Comparison of ENCODE assay signal across 11 cellular contexts in the genomic region with DNA sequence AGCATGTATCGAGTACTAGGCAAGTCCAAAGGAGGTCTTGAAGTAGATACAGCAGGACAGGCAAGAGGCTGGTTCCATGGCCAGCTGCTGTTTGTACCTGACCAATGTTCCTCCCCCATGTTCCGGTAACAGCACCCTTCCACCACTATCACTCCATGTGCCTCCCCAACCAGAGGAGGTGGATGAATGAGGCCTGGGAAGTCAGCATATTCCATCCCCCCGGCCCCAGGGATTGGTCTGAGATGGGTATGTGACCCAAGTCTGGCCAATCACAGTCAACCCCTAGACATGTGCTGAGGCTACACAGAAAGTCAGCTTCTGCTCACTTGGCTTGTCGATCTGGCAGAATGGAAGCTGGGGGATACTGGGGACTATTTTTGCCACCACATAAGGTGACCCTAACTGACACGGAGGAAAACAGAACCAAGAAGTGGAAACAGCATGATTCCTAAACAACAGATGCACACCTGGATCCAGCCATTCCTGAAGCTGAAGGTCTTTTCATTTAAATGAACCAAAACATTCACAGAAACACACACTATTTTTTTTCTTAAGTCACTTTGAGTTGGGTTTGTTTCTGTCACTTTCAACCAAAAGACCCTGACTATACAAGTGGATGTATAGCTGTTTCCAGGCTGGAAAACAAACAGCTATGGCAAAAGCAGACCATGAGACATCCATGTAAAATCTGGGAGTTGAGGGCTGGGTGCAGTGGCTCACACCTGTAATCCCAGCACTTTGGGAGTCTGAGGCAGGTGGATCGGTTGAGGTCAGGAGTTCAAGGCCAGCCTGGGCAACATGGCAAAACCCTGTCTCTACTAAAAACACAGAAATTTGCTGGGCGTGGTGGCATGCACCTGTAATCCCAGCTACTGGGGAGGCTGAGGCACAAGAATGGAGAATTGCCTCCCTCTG.
A peak's percentile ranks its signal among the peaks of the same experiment; 100 is the strongest.
DNase-seq lines count a peak whose midpoint lies in the region; ATAC-seq and TF ChIP-seq lines count a peak whose summit lies in the region.
"Had no signal": no experiment of that assay in that cellular context is flagged by ENCODE, and none has a peak within 500 bp of the region (broad histone marks: within the 10 kb centered on the region; RNA-seq: fewer than 3 reads in every experiment).

No MANE protein-coding gene starts in this region.

- H3K4me1 ChIP-seq in BLaER1 treated with 17β-estradiol and CSF1 and Interleukin-3, amounts not matched to agents 10 nM and 100 nM, result peaks cover 15 to 86% (median 51%) of the 10 kb centered on the region in 10 experiments; a peak in 18 of 20 replicates
- H3K4me1 ChIP-seq in mucosa of rectum (ENCODE audit: control insufficient read depth in 2 of 2, insufficient read depth in 2 of 2, low read length in 2 of 2), result peaks cover 3 to 15% of the 10 kb centered on the region in 2 donors

- peak overlapping the region; percentile 93 for H3K27ac Mint-ChIP-seq in MCF 10A (ENCODE audit: low read depth, unreplicated experiment)

- no peak for ATAC-seq in SK-N-SH treated with all-trans-retinoic acid at 6 μM for 48 hours

- no peaks in the 10 kb centered on the region for H3K27me3 Mint-ChIP-seq in MCF 10A (ENCODE audit: insufficient read depth, unreplicated experiment)

- H3K27me3 ChIP-seq in BLaER1 treated with 17β-estradiol and CSF1 and Interleukin-3, amounts not matched to agents 10 nM and 100 nM, result no peaks in the 10 kb centered on the region
- H3K27me3 ChIP-seq in mucosa of rectum (ENCODE audit: control insufficient read depth in 2 of 2, insufficient read depth in 2 of 2, low read length in 2 of 2), result no peaks in the 10 kb centered on the region

- intact Hi-C loops in MCF 10A (cut with micrococcal nuclease), result no loop called here

- H3K4me1 Mint-ChIP-seq in MCF 10A (ENCODE audit: insufficient read depth, unreplicated experiment), result peaks cover 27% of the 10 kb centered on the region
- H3K4me1 Mint-ChIP-seq: naive B cell had no signal

- CTCF ChIA-PET in MCF 10A (lab: Yijun Ruan, JAX), result interaction anchor here (0.5 to 1.3 kb wide), 5 partner anchors 15 to 309 kb away, joined by 3 to 6 read pairs (median 3); no protein-coding TSS in a partner anchor

- H3K36me3 ChIP-seq in BLaER1 treated with 17β-estradiol and CSF1 and Interleukin-3, amounts not matched to agents 10 nM and 100 nM, result no peaks in the 10 kb centered on the region
- no peaks in the 10 kb centered on the region for H3K36me3 ChIP-seq in mucosa of rectum (ENCODE audit: control insufficient read depth in 2 of 2, insufficient read depth in 2 of 2, low read length in 2 of 2)

- TSS peak; percentile 76 for BruUV-seq in MCF 10A (replicated peaks; lab: Mats Ljungman, UMichigan)

- no peak for TF ChIP-seq CTCF in MCF 10A (IDR thresholded peaks at IDR 0.05; ENCODE audit: unreplicated experiment)

- no peaks in the 10 kb centered on the region for H3K9me3 Mint-ChIP-seq in MCF 10A (ENCODE audit: unreplicated experiment)

- peak overlapping the region in 7 of 11 experiments; percentile 42 to 79 (median 66); a peak in 13 of 22 replicates for H3K4me2 ChIP-seq in BLaER1 treated with 17β-estradiol and CSF1 and Interleukin-3, amounts not matched to agents 10 nM and 100 nM

- POLR2A ChIA-PET in MCF 10A (lab: Yijun Ruan, JAX), result interaction anchor here (0.5 to 2.5 kb wide), 25 partner anchors 19 to 1121 kb away, joined by 3 to 8 read pairs (median 4); a partner anchor contains a TSS

- no peaks in the 10 kb centered on the region for H3K9me3 ChIP-seq in BLaER1 treated with 17β-estradiol and CSF1 and Interleukin-3, amounts not matched to agents 10 nM and 100 nM (replicated peaks in 1 of 11)
- H3K9me3 ChIP-seq in mucosa of rectum (ENCODE audit: control insufficient read depth in 2 of 2, low read length in 2 of 2), result no peaks in the 10 kb centered on the region

- no peak overlapping the region; a peak in 2 of 22 replicates for H3K9ac ChIP-seq in BLaER1 treated with 17β-estradiol and CSF1 and Interleukin-3, amounts not matched to agents 10 nM and 100 nM
- no peak overlapping the region for H3K9ac ChIP-seq in mucosa of rectum (ENCODE audit: low read depth in 1 of 2, low read length in 2 of 2)

- H3K4me3 Mint-ChIP-seq in MCF 10A (ENCODE audit: unreplicated experiment), result peak overlapping the region; percentile 43
- H3K4me3 Mint-ChIP-seq: naive B cell had no signal

- no peak overlapping the region for H3K4me3 ChIP-seq in BLaER1 treated with 17β-estradiol and CSF1 and Interleukin-3, amounts not matched to agents 10 nM and 100 nM
- no peak overlapping the region for H3K4me3 ChIP-seq in mucosa of rectum (ENCODE audit: low read length in 2 of 2)

- H4K20me1 ChIP-seq in BLaER1 treated with 17β-estradiol and CSF1 and Interleukin-3, amounts not matched to agents 10 nM and 100 nM, result no peaks in the 10 kb centered on the region

- DNase-seq in HT1080 (ENCODE audit: low read depth) (peak; percentile 85), MCF 10A (ENCODE audit: unreplicated experiment) (peak; percentile 85), NCI-H2196 (lab: John Stamatoyannopoulos, UW; ENCODE audit: unreplicated experiment) (no peak), NCI-H2227 (lab: John Stamatoyannopoulos, UW; ENCODE audit: unreplicated experiment) (no peak), NK-92 (lab: John Stamatoyannopoulos, UW; ENCODE audit: unreplicated experiment) (no peak)
- DNase-seq: naive B cell, NCI-H1048, NCI-H2227 treated with DMSO at 0.1 percent for 48 hours had no signal

- peaks cover 13% of the 10 kb centered on the region for H3K36me3 Mint-ChIP-seq in MCF 10A (ENCODE audit: insufficient read depth, unreplicated experiment)
- H3K36me3 Mint-ChIP-seq: naive B cell had no signal

- peak overlapping the region in 3 of 11 experiments; percentile 57 to 76 (median 60); a peak in 4 of 22 replicates for H3K27ac ChIP-seq in BLaER1 treated with 17β-estradiol and CSF1 and Interleukin-3, amounts not matched to agents 10 nM and 100 nM
- peak overlapping the region; percentile 56 to 65 for H3K27ac ChIP-seq in mucosa of rectum (ENCODE audit: low read depth in 2 of 2, low read length in 2 of 2)

TF ChIP-seq in SK-N-SH treated with all-trans-retinoic acid at 6 μM for 48 hours, 23 proteins besides CTCF, POLR2A, EP300 and RAD21 (continues in another document):
- TF ChIP-seq PPARA (CRISPR knock-in tag; IDR thresholded peaks at IDR 0.05; ENCODE audit: borderline replicate concordance), result no peak
- TF ChIP-seq, protein P1, sequence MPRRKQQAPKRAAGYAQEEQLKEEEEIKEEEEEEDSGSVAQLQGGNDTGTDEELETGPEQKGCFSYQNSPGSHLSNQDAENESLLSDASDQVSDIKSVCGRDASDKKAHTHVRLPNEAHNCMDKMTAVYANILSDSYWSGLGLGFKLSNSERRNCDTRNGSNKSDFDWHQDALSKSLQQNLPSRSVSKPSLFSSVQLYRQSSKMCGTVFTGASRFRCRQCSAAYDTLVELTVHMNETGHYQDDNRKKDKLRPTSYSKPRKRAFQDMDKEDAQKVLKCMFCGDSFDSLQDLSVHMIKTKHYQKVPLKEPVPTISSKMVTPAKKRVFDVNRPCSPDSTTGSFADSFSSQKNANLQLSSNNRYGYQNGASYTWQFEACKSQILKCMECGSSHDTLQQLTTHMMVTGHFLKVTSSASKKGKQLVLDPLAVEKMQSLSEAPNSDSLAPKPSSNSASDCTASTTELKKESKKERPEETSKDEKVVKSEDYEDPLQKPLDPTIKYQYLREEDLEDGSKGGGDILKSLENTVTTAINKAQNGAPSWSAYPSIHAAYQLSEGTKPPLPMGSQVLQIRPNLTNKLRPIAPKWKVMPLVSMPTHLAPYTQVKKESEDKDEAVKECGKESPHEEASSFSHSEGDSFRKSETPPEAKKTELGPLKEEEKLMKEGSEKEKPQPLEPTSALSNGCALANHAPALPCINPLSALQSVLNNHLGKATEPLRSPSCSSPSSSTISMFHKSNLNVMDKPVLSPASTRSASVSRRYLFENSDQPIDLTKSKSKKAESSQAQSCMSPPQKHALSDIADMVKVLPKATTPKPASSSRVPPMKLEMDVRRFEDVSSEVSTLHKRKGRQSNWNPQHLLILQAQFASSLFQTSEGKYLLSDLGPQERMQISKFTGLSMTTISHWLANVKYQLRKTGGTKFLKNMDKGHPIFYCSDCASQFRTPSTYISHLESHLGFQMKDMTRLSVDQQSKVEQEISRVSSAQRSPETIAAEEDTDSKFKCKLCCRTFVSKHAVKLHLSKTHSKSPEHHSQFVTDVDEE (CRISPR knock-in tag; IDR thresholded peaks at IDR 0.05), result no peak
- TF ChIP-seq GLIS3 (CRISPR knock-in tag; IDR thresholded peaks at IDR 0.05), result no peak
- no peak for TF ChIP-seq ZFP3 (CRISPR knock-in tag; IDR thresholded peaks at IDR 0.05)
- TF ChIP-seq SNAI2 (CRISPR knock-in tag; IDR thresholded peaks at IDR 0.05), result no peak
- TF ChIP-seq OSR1 (CRISPR knock-in tag; IDR thresholded peaks at IDR 0.05), result no peak
- no peak for TF ChIP-seq ZNF70 (CRISPR knock-in tag; IDR thresholded peaks at IDR 0.05)
- TF ChIP-seq, protein P2, sequence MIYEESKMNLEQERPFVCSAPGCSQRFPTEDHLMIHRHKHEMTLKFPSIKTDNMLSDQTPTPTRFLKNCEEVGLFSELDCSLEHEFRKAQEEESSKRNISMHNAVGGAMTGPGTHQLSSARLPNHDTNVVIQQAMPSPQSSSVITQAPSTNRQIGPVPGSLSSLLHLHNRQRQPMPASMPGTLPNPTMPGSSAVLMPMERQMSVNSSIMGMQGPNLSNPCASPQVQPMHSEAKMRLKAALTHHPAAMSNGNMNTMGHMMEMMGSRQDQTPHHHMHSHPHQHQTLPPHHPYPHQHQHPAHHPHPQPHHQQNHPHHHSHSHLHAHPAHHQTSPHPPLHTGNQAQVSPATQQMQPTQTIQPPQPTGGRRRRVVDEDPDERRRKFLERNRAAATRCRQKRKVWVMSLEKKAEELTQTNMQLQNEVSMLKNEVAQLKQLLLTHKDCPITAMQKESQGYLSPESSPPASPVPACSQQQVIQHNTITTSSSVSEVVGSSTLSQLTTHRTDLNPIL (CRISPR knock-in tag; IDR thresholded peaks at IDR 0.05; ENCODE audit: low read depth), result no peak
- no peak for TF ChIP-seq ZNF565 (CRISPR knock-in tag; conservative IDR thresholded peaks at IDR 0.05; ENCODE audit: low read depth)
- TF ChIP-seq RARB (CRISPR knock-in tag; IDR thresholded peaks at IDR 0.05), result no peak
- no peak for TF ChIP-seq ZNF8 (CRISPR knock-in tag; IDR thresholded peaks at IDR 0.05)

Comparison
In these comparisons a context has a peak if more than half of its experiments do, and no peak if none do; other contexts are left out.
1. DNase-seq: peak in HT1080 (single experiment) and MCF 10A (single experiment); none in NCI-H2196 (single experiment), NCI-H2227 (single experiment) and NK-92 (single experiment).